28 cellular contexts compared by ENCODE assay signal in the genomic region with DNA sequence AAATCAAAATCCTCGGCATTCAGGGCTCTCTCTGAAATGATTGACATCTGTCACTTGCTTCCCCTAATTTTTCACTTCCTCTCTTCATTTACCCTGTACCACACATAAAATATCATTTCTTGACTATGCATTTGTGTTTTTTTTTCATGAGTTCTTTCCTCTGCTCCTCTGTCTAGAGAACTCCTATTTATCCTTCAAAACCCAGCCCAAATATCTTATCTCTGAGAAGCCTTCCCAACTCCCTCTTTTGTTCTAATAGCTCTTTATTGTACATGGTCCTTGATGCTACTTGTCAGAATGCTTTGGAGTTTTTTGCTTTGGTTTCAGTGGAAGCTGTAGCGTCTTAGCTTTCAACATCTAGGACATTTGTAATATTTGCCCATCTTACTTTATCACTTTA.
"Had no signal": no experiment of that assay in that cellular context is flagged by ENCODE, and none has a peak within 500 bp of the region (broad histone marks: within the 10 kb centered on the region; RNA-seq: fewer than 3 reads in every experiment).

No MANE protein-coding gene starts in this region.

- H3K27me3 Mint-ChIP-seq: type B pancreatic cell had no signal

- H3K4me1 Mint-ChIP-seq: stimulated activated effector memory CD8-positive, alpha-beta T cell treated with anti-CD3 and anti-CD28 coated beads, Interleukin-12 subunit alpha, Interleukin-12 subunit beta, amount 100 ng/mL, for 72 hours; stimulated activated memory B cell treated with anti-CD40 and anti-IgM and Interleukin-4, amounts not matched to agents 10 μg/mL and 1 μg/mL and 100 μg/mL, for 72 hours; stimulated activated naive CD8-positive, alpha-beta T cell treated with anti-CD3 and anti-CD28 coated beads, Interleukin-15, amount 100 ng/mL, for 72 hours had no signal

- H3K4me1 ChIP-seq: stomach, suprapubic skin, testis, thyroid gland, tibial artery, tibial nerve, transverse colon, upper lobe of left lung, upper lobe of right lung, uterus, vagina had no signal

- H3K27ac Mint-ChIP-seq: stimulated activated effector memory CD8-positive, alpha-beta T cell treated with anti-CD3 and anti-CD28 coated beads, Interleukin-12 subunit alpha, Interleukin-12 subunit beta, amount 100 ng/mL, for 72 hours; stimulated activated memory B cell treated with anti-CD40 and anti-IgM and Interleukin-4, amounts not matched to agents 10 μg/mL and 1 μg/mL and 100 μg/mL, for 72 hours; stimulated activated naive B cell treated with anti-CD40 and anti-IgM and Interleukin-4, amounts not matched to agents 10 μg/mL and 1 μg/mL and 100 μg/mL, for 72 hours; stimulated activated naive CD8-positive, alpha-beta T cell treated with anti-CD3 and anti-CD28 coated beads, Interleukin-15, amount 100 ng/mL, for 72 hours; stimulated activated naive CD8-positive, alpha-beta T cell treated with anti-CD3 and anti-CD28 coated beads, Interleukin-15, Interleukin-2, amounts not matched to agents 100 ng/mL and 50 ng/mL, for 24 hours; type B pancreatic cell had no signal

- H3K9me3 Mint-ChIP-seq: stimulated activated effector memory CD8-positive, alpha-beta T cell treated with anti-CD3 and anti-CD28 coated beads, Interleukin-12 subunit alpha, Interleukin-12 subunit beta, amount 100 ng/mL, for 72 hours; stimulated activated memory B cell treated with anti-CD40 and anti-IgM and Interleukin-4, amounts not matched to agents 10 μg/mL and 1 μg/mL and 100 μg/mL, for 72 hours; stimulated activated naive CD8-positive, alpha-beta T cell treated with anti-CD3 and anti-CD28 coated beads, Interleukin-15, amount 100 ng/mL, for 72 hours; stimulated activated naive CD8-positive, alpha-beta T cell treated with anti-CD3 and anti-CD28 coated beads, Interleukin-15, Interleukin-2, amounts not matched to agents 100 ng/mL and 50 ng/mL, for 24 hours; type B pancreatic cell had no signal

- H3K4me3 ChIP-seq: stomach, suprapubic skin, testis, thoracic aorta, thyroid gland, tibial artery, tibial nerve, transverse colon, upper lobe of left lung, upper lobe of right lung, uterus, vagina had no signal

- H3K27ac ChIP-seq: stomach, suprapubic skin, testis, thoracic aorta, thyroid gland, tibial artery, tibial nerve, transverse colon, upper lobe of left lung, upper lobe of right lung, uterus, vagina had no signal

- ATAC-seq: stimulated activated effector memory CD8-positive, alpha-beta T cell treated with anti-CD3 and anti-CD28 coated beads, Interleukin-12 subunit alpha, Interleukin-12 subunit beta, amount 100 ng/mL, for 72 hours; stimulated activated memory B cell treated with anti-CD40 and anti-IgM and Interleukin-4, amounts not matched to agents 10 μg/mL and 1 μg/mL and 100 μg/mL, for 72 hours; stimulated activated naive B cell treated with anti-CD40 and anti-IgM and Interleukin-4, amounts not matched to agents 10 μg/mL and 1 μg/mL and 100 μg/mL, for 72 hours; stimulated activated naive CD8-positive, alpha-beta T cell treated with anti-CD3 and anti-CD28 coated beads, Interleukin-15, amount 100 ng/mL, for 72 hours; stimulated activated naive CD8-positive, alpha-beta T cell treated with anti-CD3 and anti-CD28 coated beads, Interleukin-15, Interleukin-2, amounts not matched to agents 100 U/mL and 50 U/mL, for 24 hours; upper lobe of right lung had no signal

- H3K9me3 ChIP-seq: stomach, suprapubic skin, testis, thoracic aorta, thyroid gland, tibial artery, tibial nerve, transverse colon, upper lobe of left lung, upper lobe of right lung, uterus, vagina had no signal

- H3K36me3 ChIP-seq: stomach, suprapubic skin, thoracic aorta, thyroid gland, tibial artery, tibial nerve, transverse colon, upper lobe of left lung, upper lobe of right lung, uterus, vagina had no signal

- H3K27me3 ChIP-seq: stomach, suprapubic skin, testis, thyroid gland, tibial nerve, transverse colon, upper lobe of left lung, upper lobe of right lung, uterus, vagina had no signal

- DNase-seq: stimulated activated CD4-positive, alpha-beta T cell treated with anti-CD3 and anti-CD28 coated beads, Interleukin-2, amount 100 ng/mL, for 48 hours; stimulated activated CD4-positive, alpha-beta T cell treated with anti-CD3 and anti-CD28 coated beads, Interleukin-4, amount 100 ng/mL, for 1 hour; stimulated activated CD4-positive, alpha-beta T cell treated with anti-CD3 and anti-CD28 coated beads, Interleukin-4, amount 100 ng/mL, for 24 hours; stimulated activated CD4-positive, alpha-beta T cell treated with anti-CD3 and anti-CD28 coated beads, Interleukin-4, amount 100 ng/mL, for 4 hours; stimulated activated CD8-positive, alpha-beta memory T cell treated with anti-CD3 and anti-CD28 coated beads, Interleukin-4, amount 100 ng/mL, for 48 hours; stimulated activated naive B cell treated with anti-CD40 and anti-IgM and Interleukin-4, amounts not matched to agents 10 μg/mL and 1 μg/mL and 100 μg/mL, for 72 hours; stimulated activated naive CD4-positive, alpha-beta T cell; stimulated activated naive CD4-positive, alpha-beta T cell treated with Interleukin-2 at 50 U/mL for 16 hours; stimulated activated naive CD8-positive, alpha-beta T cell treated with anti-CD3 and anti-CD28 coated beads, Interleukin-15, amount 100 ng/mL, for 72 hours; stimulated activated naive CD8-positive, alpha-beta T cell treated with anti-CD3 and anti-CD28 coated beads, Interleukin-15, Interleukin-2, amounts not matched to agents 100 U/mL and 50 U/mL, for 24 hours; stomach; substantia nigra; testis; thyroid gland; tibial artery; transverse colon; trophoblast cell; upper lobe of left lung; upper lobe of right lung; uterus had no signal

- H3K4me3 Mint-ChIP-seq: stimulated activated effector memory CD8-positive, alpha-beta T cell treated with anti-CD3 and anti-CD28 coated beads, Interleukin-12 subunit alpha, Interleukin-12 subunit beta, amount 100 ng/mL, for 72 hours; stimulated activated memory B cell treated with anti-CD40 and anti-IgM and Interleukin-4, amounts not matched to agents 10 μg/mL and 1 μg/mL and 100 μg/mL, for 72 hours; stimulated activated naive B cell treated with anti-CD40 and anti-IgM and Interleukin-4, amounts not matched to agents 10 μg/mL and 1 μg/mL and 100 μg/mL, for 72 hours; stimulated activated naive CD8-positive, alpha-beta T cell treated with anti-CD3 and anti-CD28 coated beads, Interleukin-15, amount 100 ng/mL, for 72 hours; stimulated activated naive CD8-positive, alpha-beta T cell treated with anti-CD3 and anti-CD28 coated beads, Interleukin-15, Interleukin-2, amounts not matched to agents 100 ng/mL and 50 ng/mL, for 24 hours; type B pancreatic cell had no signal

- H3K36me3 Mint-ChIP-seq: stimulated activated effector memory CD8-positive, alpha-beta T cell treated with anti-CD3 and anti-CD28 coated beads, Interleukin-12 subunit alpha, Interleukin-12 subunit beta, amount 100 ng/mL, for 72 hours; stimulated activated memory B cell treated with anti-CD40 and anti-IgM and Interleukin-4, amounts not matched to agents 10 μg/mL and 1 μg/mL and 100 μg/mL, for 72 hours; type B pancreatic cell had no signal
